8 cellular contexts compared by ENCODE assay signal in genomic region chr10:22573820-22574569, GRCh38.
A peak's percentile ranks its signal among the peaks of the same experiment; 100 is the strongest.
DNase-seq lines count a peak whose midpoint lies in the region; ATAC-seq, FAIRE-seq and TF ChIP-seq lines count a peak whose summit lies in the region.

No MANE protein-coding gene starts in this region.

- FAIRE-seq in kidney (lab: Jason Lieb, UNC) (no peak), RCC 7860 (lab: Jason Lieb, UNC) (no peak)

- no peaks in the 10 kb centered on the region for H3K27me3 ChIP-seq in DOHH2 (ENCODE audit: control insufficient read depth, low read length)

- no peaks in the 10 kb centered on the region for H3F3A ChIP-seq in DOHH2 (ENCODE audit: control insufficient read depth, insufficient read depth)

- 0 out of 2 replicates have a peak, but pooled peaks cover 3% of the 10 kb centered on the region for H3K4me1 ChIP-seq in DOHH2 (ENCODE audit: control insufficient read depth, low read length)
- H3K4me1 ChIP-seq in kidney (ENCODE audit: control insufficient read depth in 1 of 2, insufficient read depth in 1 of 2, low read depth in 1 of 2, low read length in 2 of 2) = peaks cover 0 to 2% of the 10 kb centered on the region in 2 donors

- DNase-seq in HuH-7 (ENCODE audit: low spot score) (peak; percentile 34), kidney (no peak), dedifferentiated amniotic fluid mesenchymal stem cell (ENCODE audit: extremely low spot score) (no peak), RCC 7860 (ENCODE audit: low spot score) (no peak)
- DNase-seq in activated CD4-positive, alpha-beta T cell treated with anti-CD3 and anti-CD28 coated beads, Interleukin-2, amount 50 U/mL, for 4 hours = no peak

- peaks cover 24% of the 10 kb centered on the region for H3K4me1 Mint-ChIP-seq in activated T-helper 17 cell treated with anti-CD3 and anti-CD28 coated beads, Interleukin-2, amount 50 U/mL, for 72 hours

- no peaks in the 10 kb centered on the region for H3K27me3 Mint-ChIP-seq in activated T-helper 17 cell treated with anti-CD3 and anti-CD28 coated beads, Interleukin-2, amount 50 U/mL, for 72 hours

- peak; percentile 78 for TF ChIP-seq CTCF in DOHH2 (IDR thresholded peaks at IDR 0.05; ENCODE audit: low read depth, low read length, poor library complexity, severe bottlenecking)
- TF ChIP-seq CTCF in kidney (IDR thresholded peaks at IDR 0.05; ENCODE audit: borderline replicate concordance, extremely low read depth, insufficient read depth) = peak; percentile 15

- no peak overlapping the region for H3K27ac ChIP-seq in DOHH2 (ENCODE audit: low read depth, low read length)
- H3K27ac ChIP-seq in kidney (ENCODE audit: low read depth in 2 of 2, low read length in 2 of 2) = no peak overlapping the region

- peaks cover 25% of the 10 kb centered on the region for H3K36me3 ChIP-seq in DOHH2 (ENCODE audit: control insufficient read depth, low read length)
- H3K36me3 ChIP-seq in kidney (ENCODE audit: control insufficient read depth in 1 of 2, insufficient read depth in 2 of 2, low read length in 2 of 2) = peaks cover 0 to 8% of the 10 kb centered on the region in 2 donors

- H3K4me2 ChIP-seq in DOHH2 (ENCODE audit: low read length) = no peak overlapping the region

- no peaks in the 10 kb centered on the region for H4K20me1 ChIP-seq in DOHH2 (ENCODE audit: control insufficient read depth, insufficient read depth, low read depth, low read length)

- no peaks in the 10 kb centered on the region for H3K79me2 ChIP-seq in DOHH2 (ENCODE audit: control insufficient read depth, low read length)

- no peaks in the 10 kb centered on the region for H3K9me2 ChIP-seq in DOHH2 (replicated peaks; ENCODE audit: control insufficient read depth, low read length)

- ATAC-seq in activated T-helper 17 cell treated with anti-CD3 and anti-CD28 coated beads, Interleukin-2, amount 50 U/mL, for 72 hours (replicated peaks) = no peak
- ATAC-seq in HG03025 (IDR thresholded peaks at IDR 0.05; ENCODE audit: low FRiP score, unreplicated experiment) = no peak

- H3K36me3 Mint-ChIP-seq in activated T-helper 17 cell treated with anti-CD3 and anti-CD28 coated beads, Interleukin-2, amount 50 U/mL, for 72 hours (ENCODE audit: low read depth) = peaks cover 97% of the 10 kb centered on the region

- no peaks in the 10 kb centered on the region for H3K9me3 Mint-ChIP-seq in activated T-helper 17 cell treated with anti-CD3 and anti-CD28 coated beads, Interleukin-2, amount 50 U/mL, for 72 hours

- no peak overlapping the region for H3K4me3 Mint-ChIP-seq in activated T-helper 17 cell treated with anti-CD3 and anti-CD28 coated beads, Interleukin-2, amount 50 U/mL, for 72 hours

- H3K9me3 ChIP-seq in DOHH2 (ENCODE audit: control insufficient read depth, insufficient read depth, low read length) = no peaks in the 10 kb centered on the region
- H3K9me3 ChIP-seq in kidney (ENCODE audit: control insufficient read depth in 1 of 2, low read length in 2 of 2) = no peaks in the 10 kb centered on the region

- peak overlapping the region; percentile 63 for H3K27ac Mint-ChIP-seq in activated T-helper 17 cell treated with anti-CD3 and anti-CD28 coated beads, Interleukin-2, amount 50 U/mL, for 72 hours

- intact Hi-C loops in kidney (cut with DNase I) = loop anchor here (10.0 kb wide), 1 partner anchor 411 kb away; no protein-coding TSS in a partner anchor

- H3K4me3 ChIP-seq in DOHH2 (ENCODE audit: low read length) (no peak overlapping the region), kidney (ENCODE audit: low read length in 2 of 2) (no peak overlapping the region)

- no peak overlapping the region for H3K9ac ChIP-seq in kidney (ENCODE audit: low read length in 2 of 2)
